1 cellular context compared by ENCODE assay signal in the genomic region with DNA sequence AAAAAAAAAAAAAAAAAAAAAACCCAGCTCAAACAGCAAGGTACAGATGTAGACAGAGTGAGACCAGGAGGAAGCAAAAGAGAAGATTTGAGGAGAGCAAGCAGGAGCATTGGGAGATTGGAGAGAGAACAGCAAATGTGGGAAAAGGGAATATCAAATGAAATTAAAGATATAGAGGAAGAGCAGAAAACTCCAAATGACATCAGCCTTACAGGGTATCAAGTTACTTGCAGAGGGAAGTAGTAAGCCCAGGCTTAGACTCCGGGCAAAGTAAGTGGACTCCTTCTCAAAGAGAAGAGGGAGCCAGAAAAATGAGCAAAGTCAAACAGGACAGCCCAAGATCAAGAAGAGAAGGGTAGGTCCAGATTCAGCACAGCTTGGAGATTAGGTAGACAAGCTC.
A peak's percentile ranks its signal among the peaks of the same experiment; 100 is the strongest.
TF ChIP-seq lines count a peak whose summit lies in the region.

No MANE protein-coding gene starts in this region.

TF ChIP-seq in K562, 482 proteins besides CTCF, POLR2A, EP300 and RAD21:
- TF ChIP-seq, protein P1, sequence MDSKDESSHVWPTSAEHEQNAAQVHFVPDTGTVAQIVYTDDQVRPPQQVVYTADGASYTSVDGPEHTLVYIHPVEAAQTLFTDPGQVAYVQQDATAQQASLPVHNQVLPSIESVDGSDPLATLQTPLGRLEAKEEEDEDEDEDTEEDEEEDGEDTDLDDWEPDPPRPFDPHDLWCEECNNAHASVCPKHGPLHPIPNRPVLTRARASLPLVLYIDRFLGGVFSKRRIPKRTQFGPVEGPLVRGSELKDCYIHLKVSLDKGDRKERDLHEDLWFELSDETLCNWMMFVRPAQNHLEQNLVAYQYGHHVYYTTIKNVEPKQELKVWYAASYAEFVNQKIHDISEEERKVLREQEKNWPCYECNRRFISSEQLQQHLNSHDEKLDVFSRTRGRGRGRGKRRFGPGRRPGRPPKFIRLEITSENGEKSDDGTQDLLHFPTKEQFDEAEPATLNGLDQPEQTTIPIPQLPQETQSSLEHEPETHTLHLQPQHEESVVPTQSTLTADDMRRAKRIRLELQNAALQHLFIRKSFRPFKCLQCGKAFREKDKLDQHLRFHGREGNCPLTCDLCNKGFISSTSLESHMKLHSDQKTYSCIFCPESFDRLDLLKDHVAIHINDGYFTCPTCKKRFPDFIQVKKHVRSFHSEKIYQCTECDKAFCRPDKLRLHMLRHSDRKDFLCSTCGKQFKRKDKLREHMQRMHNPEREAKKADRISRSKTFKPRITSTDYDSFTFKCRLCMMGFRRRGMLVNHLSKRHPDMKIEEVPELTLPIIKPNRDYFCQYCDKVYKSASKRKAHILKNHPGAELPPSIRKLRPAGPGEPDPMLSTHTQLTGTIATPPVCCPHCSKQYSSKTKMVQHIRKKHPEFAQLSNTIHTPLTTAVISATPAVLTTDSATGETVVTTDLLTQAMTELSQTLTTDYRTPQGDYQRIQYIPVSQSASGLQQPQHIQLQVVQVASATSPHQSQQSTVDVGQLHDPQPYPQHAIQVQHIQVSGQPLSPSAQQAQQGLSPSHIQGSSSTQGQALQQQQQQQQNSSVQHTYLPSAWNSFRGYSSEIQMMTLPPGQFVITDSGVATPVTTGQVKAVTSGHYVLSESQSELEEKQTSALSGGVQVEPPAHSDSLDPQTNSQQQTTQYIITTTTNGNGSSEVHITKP (IDR thresholded peaks at IDR 0.05; ENCODE audit: partially characterized antibody), result peak; percentile 28
- TF ChIP-seq TSC22D4 (tag; IDR thresholded peaks at IDR 0.05), result no peak
